Comparison of ENCODE assay signal across 8 cellular contexts in the genomic region with DNA sequence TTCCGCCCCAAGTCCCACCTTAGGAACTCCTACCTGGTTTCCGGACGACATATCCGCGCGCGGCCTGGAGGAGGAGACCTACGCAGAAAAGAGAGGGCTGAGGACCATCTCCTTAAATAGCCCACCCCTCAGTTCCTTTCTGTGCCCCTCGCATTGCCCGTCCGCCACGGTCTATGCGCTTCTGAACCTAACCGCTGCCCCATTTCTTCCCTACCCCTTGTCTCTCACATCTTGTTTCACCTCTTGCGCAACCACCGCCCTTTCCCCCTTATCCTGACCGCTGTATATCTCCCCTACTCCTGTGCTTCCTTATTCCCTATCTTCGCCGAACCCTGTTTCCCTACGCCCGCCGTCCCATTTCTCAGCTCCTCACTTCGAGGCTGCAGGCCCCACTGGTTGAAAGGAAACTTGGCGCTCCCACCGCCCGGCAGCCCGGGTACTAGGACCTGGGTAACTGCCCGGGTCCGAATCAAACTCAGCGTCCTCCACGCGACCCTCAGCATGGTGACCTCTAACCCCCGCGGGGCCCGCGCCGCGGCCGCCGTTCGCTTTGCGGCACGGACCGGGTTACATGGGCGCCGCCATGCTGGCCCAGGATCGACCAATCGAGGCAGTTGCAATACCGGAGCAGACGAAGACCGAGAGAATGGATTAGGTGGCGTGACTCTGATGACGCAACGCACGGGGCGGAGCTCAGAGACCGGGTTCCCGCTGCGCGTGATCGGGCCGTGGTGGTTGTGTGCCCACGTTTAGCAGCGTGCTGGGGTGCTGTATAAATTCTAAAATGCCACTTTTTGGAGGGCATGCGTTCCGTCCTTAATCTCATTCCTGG. TPM values are rescaled to one million over a fixed set of nuclear protein-coding genes. Genes with fewer than 3 reads are reported as not detected.
DNase-seq lines count a peak whose midpoint lies in the region; ATAC-seq and TF ChIP-seq lines count a peak whose summit lies in the region.

A gene (minus strand): TSS at position 612 of the 832 bp plus-strand sequence. CDS start 109 bp downstream, at position 503.

- peak within 1 kb of the TSS; percentile 79 to 93 for H3K9ac ChIP-seq in duodenal mucosa (ENCODE audit: low read depth in 1 of 2, low read length in 2 of 2)

- H3K4me1 ChIP-seq in duodenal mucosa (ENCODE audit: control insufficient read depth in 1 of 2, insufficient read depth in 2 of 2, low read length in 2 of 2): peaks cover 15 to 16% of the 10 kb centered on the region in 2 donors

- ATAC-seq in GM19438 (IDR thresholded peaks at IDR 0.05; ENCODE audit: low read depth, unreplicated experiment) (peak; percentile 93), HG03575 (IDR thresholded peaks at IDR 0.05; ENCODE audit: extremely low read depth, insufficient number of reproducible peaks, low FRiP score, unreplicated experiment) (peak; percentile 85)

- H3K27me3 Mint-ChIP-seq in activated CD4-positive, alpha-beta memory T cell treated with anti-CD3 and anti-CD28 coated beads, Interleukin-2, amount 10 ng/mL, durations not matched to agents 7 days and 5 days: no peaks in the 10 kb centered on the region

- peak in 1 of 2 donors; percentile 45 for TF ChIP-seq POLR2A in lower leg skin (IDR thresholded peaks at IDR 0.05)

- WGBS in lower leg skin, 2 donors: 0 to 1% methylated on average over 60 to 66 of the region's 66 CpGs

- no peaks in the 10 kb centered on the region for H3K27me3 ChIP-seq in duodenal mucosa (ENCODE audit: control insufficient read depth in 1 of 2, insufficient read depth in 2 of 2, low read length in 2 of 2)

- POLR2A ChIA-PET in activated CD4-positive, alpha-beta memory T cell treated with anti-CD3 and anti-CD28 coated beads, Interleukin-2, amount 10 ng/mL, durations not matched to agents 7 days and 5 days (lab: Charles Lee): interaction anchor here (0.6 to 2.5 kb wide), 15 partner anchors 8 to 308 kb away, joined by 3 to 32 read pairs (median 4); a partner anchor contains a TSS

- intact Hi-C loops in lower leg skin (cut with DNase I; ENCODE audit: low total_unique reads): no loop called here

- H3K4me1 Mint-ChIP-seq in activated CD4-positive, alpha-beta memory T cell treated with anti-CD3 and anti-CD28 coated beads, Interleukin-2, amount 10 ng/mL, durations not matched to agents 7 days and 5 days: peaks cover 63% of the 10 kb centered on the region

- CTCF ChIA-PET in activated CD4-positive, alpha-beta memory T cell treated with anti-CD3 and anti-CD28 coated beads, Interleukin-2, amount 10 ng/mL, durations not matched to agents 7 days and 5 days (lab: Charles Lee): interaction anchor here (0.6 to 1.3 kb wide), 9 partner anchors 9 to 315 kb away, joined by 3 to 6 read pairs (median 4); a partner anchor contains a TSS

- H3K4me3 ChIP-seq in duodenal mucosa (ENCODE audit: low read depth in 1 of 2, low read length in 2 of 2) (peak within 1 kb of the TSS; percentile 98 to 99), lower leg skin (ENCODE audit: low read depth, poor library complexity, severe bottlenecking) (peak within 1 kb of the TSS; percentile 89)

- H3K9me3 Mint-ChIP-seq in activated CD4-positive, alpha-beta memory T cell treated with anti-CD3 and anti-CD28 coated beads, Interleukin-2, amount 10 ng/mL, durations not matched to agents 7 days and 5 days: no peaks in the 10 kb centered on the region

- peak within 1 kb of the TSS; percentile 93 for H3K27ac Mint-ChIP-seq in activated CD4-positive, alpha-beta memory T cell treated with anti-CD3 and anti-CD28 coated beads, Interleukin-2, amount 10 ng/mL, durations not matched to agents 7 days and 5 days

- peaks cover 9 to 33% of the 10 kb centered on the region in 2 donors for H3K36me3 ChIP-seq in duodenal mucosa (ENCODE audit: control insufficient read depth in 1 of 2, insufficient read depth in 2 of 2, low read length in 2 of 2)

- no peaks in the 10 kb centered on the region for H3K9me3 ChIP-seq in duodenal mucosa (ENCODE audit: control insufficient read depth in 1 of 2, low read length in 2 of 2)

- peak in 1 of 3 donors; percentile 7 for TF ChIP-seq CTCF in lower leg skin (IDR thresholded peaks at IDR 0.05)

- DNase-seq in CD1c-positive myeloid dendritic cell (ENCODE audit: extremely low spot score): peak; percentile 99
- DNase-seq in NCI-H82 treated with DMSO at 0.1 percent for 48 hours (lab: John Stamatoyannopoulos, UW; ENCODE audit: unreplicated experiment): peak; percentile 92
- DNase-seq in activated CD4-positive, alpha-beta memory T cell treated with anti-CD3 and anti-CD28 coated beads, Interleukin-2, amount 10 ng/mL, durations not matched to agents 7 days and 5 days: peak; percentile 97
- DNase-seq in lower leg skin (ENCODE audit: low spot score in 2 of 2): peak; percentile 96 to 99
- peak; percentile 95 to 96 for DNase-seq in stimulated activated CD4-positive, alpha-beta T cell treated with anti-CD3 and anti-CD28 coated beads, Interleukin-4, amount 100 ng/mL, for 48 hours (ENCODE audit: low read depth in 2 of 2)

- H3K27ac ChIP-seq in duodenal mucosa (ENCODE audit: low read depth, low read length): peak within 1 kb of the TSS; percentile 79

- H3K36me3 Mint-ChIP-seq in activated CD4-positive, alpha-beta memory T cell treated with anti-CD3 and anti-CD28 coated beads, Interleukin-2, amount 10 ng/mL, durations not matched to agents 7 days and 5 days (ENCODE audit: low read depth): peaks cover 38% of the 10 kb centered on the region

- H3K4me3 Mint-ChIP-seq in activated CD4-positive, alpha-beta memory T cell treated with anti-CD3 and anti-CD28 coated beads, Interleukin-2, amount 10 ng/mL, durations not matched to agents 7 days and 5 days: peak within 1 kb of the TSS; percentile 99

RNA-seq across cellular contexts. Expression of the gene that starts here (rescaled TPM):
- 10 to 100 TPM; 92.3 to 99.9 TPM for total RNA-seq in activated CD4-positive, alpha-beta memory T cell treated with anti-CD3 and anti-CD28 coated beads, Interleukin-2, amount 10 ng/mL, durations not matched to agents 7 days and 5 days
- 10 to 100 TPM; 62.8 to 84.6 (median 65.1) TPM for total RNA-seq in lower leg skin

Comparison
In these comparisons a context has a peak if more than half of its experiments do, and no peak if none do; other contexts are left out.
1. Peak in every context shown above with its lines: DNase-seq, ATAC-seq, H3K4me3 ChIP-seq and H3K27ac ChIP-seq.